ENCODE assay signal across 23 cellular contexts in genomic region chr6:14487625-14488024, GRCh38.
"Had no signal": no experiment of that assay in that cellular context is flagged by ENCODE, and none has a peak within 500 bp of the region (broad histone marks: within the 10 kb centered on the region; RNA-seq: fewer than 3 reads in every experiment).

No MANE protein-coding gene starts in this region.

- H3K27ac ChIP-seq: colonic mucosa, epithelial cell of prostate, esophagus squamous epithelium, gastrocnemius medialis, heart right ventricle, left lung, lower lobe of right lung had no signal

- H3K27me3 ChIP-seq: colonic mucosa, esophagus squamous epithelium, gastrocnemius medialis, heart right ventricle, left lung had no signal

- DNase-seq: colonic mucosa; cortex of kidney; effector CD8-positive, alpha-beta T cell; effector memory CD8-positive, alpha-beta T cell; endodermal cell; erythroblast; esophagus squamous epithelium; foreskin fibroblast; foreskin melanocyte; gastrocnemius medialis; glutamatergic neuron; head of caudate nucleus; heart right ventricle; hippocampal formation; left cardiac atrium; left ventricle myocardium superior; lower lobe of right lung; mesenchymal stem cell; mucosa of descending colon; naive B cell had no signal

- ATAC-seq: effector memory CD8-positive, alpha-beta T cell; esophagus mucosa; gastrocnemius medialis; left cardiac atrium; left lung; left ventricle myocardium superior; mucosa of descending colon had no signal

- H3K4me1 ChIP-seq: colonic mucosa, esophagus squamous epithelium, gastrocnemius medialis, heart right ventricle, left lung, lower lobe of right lung had no signal

- H3K36me3 ChIP-seq: colonic mucosa, esophagus squamous epithelium, gastrocnemius medialis, heart right ventricle, left lung, lower lobe of right lung had no signal

- H3K9me3 ChIP-seq: colonic mucosa, esophagus squamous epithelium, gastrocnemius medialis, lower lobe of right lung, mucosa of descending colon had no signal

- H3K4me3 ChIP-seq: colonic mucosa, esophagus squamous epithelium, gastrocnemius medialis, heart right ventricle, left lung, lower lobe of right lung, mucosa of descending colon had no signal
